In genomic region chr5:117856706-117857105, GRCh38 we compare ENCODE assay signal across 11 cellular contexts.
"Had no signal": no experiment of that assay in that cellular context is flagged by ENCODE, and none has a peak within 500 bp of the region (broad histone marks: within the 10 kb centered on the region; RNA-seq: fewer than 3 reads in every experiment).

No MANE protein-coding gene starts in this region.

- H3K4me1 ChIP-seq: HAP-1 had no signal

- H3K4me3 ChIP-seq: GM23248, GM23338, HAP-1 had no signal

- H2AFZ ChIP-seq: GM23248, GM23338 had no signal

- DNase-seq: GM23248, GOT3, H7, H9, HCEC 1CT, HFFc6 had no signal

- FAIRE-seq: H1, H54 had no signal

- H3K9me3 ChIP-seq: HAP-1 had no signal

- H3K4me3 Mint-ChIP-seq: GM23338, H9, HFFc6 had no signal

- H3K4me1 Mint-ChIP-seq: GM23338 had no signal

- ATAC-seq: GM23338, HCT116 had no signal

- H3K4me2 ChIP-seq: GM23338 had no signal

- H3K27ac ChIP-seq: GM23248 had no signal

- H3K36me3 ChIP-seq: HAP-1 had no signal

- H3K9ac ChIP-seq: GM23248 had no signal

- H3K27ac Mint-ChIP-seq: GM23338, H9, HFFc6 had no signal

- H3K9me3 Mint-ChIP-seq: GM23338, H9, HFFc6 had no signal
